ENCODE assay signal across 24 cellular contexts in genomic region chr1:114701931-114702330, GRCh38. TPM values are rescaled to one million over a fixed set of nuclear protein-coding genes. Genes with fewer than 3 reads are reported as not detected.
DNase-seq lines count a peak whose midpoint lies in the region; ATAC-seq, FAIRE-seq and TF ChIP-seq lines count a peak whose summit lies in the region.
"Had no signal": no experiment of that assay in that cellular context is flagged by ENCODE, and none has a peak within 500 bp of the region (broad histone marks: within the 10 kb centered on the region; RNA-seq: fewer than 3 reads in every experiment).

No MANE protein-coding gene starts in this region.

- no peaks in the 10 kb centered on the region for H4K20me1 ChIP-seq in BLaER1
- H4K20me1 ChIP-seq in KMS-11 (ENCODE audit: insufficient read depth), result no peaks in the 10 kb centered on the region
- H4K20me1 ChIP-seq in HepG2 (ENCODE audit: insufficient read depth, low read length), result no peaks in the 10 kb centered on the region

- no peaks in the 10 kb centered on the region; the same call in 1 of the 2 replicates for H3K79me2 ChIP-seq in KMS-11 (ENCODE audit: insufficient read depth, low read depth)
- no peaks in the 10 kb centered on the region for H3K79me2 ChIP-seq in HepG2 (ENCODE audit: insufficient read depth, low read length)

- TF ChIP-seq RAD21 in HepG2 (CRISPR knock-in tag; IDR thresholded peaks at IDR 0.05), result no peak

- H3K27ac ChIP-seq in BLaER1 (no peak overlapping the region), KMS-11 (peak overlapping the region; percentile 62), HepG2 (ENCODE audit: extremely low read length, insufficient read depth, low read length) (no peak overlapping the region), skeletal muscle tissue (ENCODE audit: low read depth, low read length) (peak overlapping the region; percentile 85)
- H3K27ac ChIP-seq: C4-2B, HL-60 had no signal

- POLR2A ChIA-PET in HepG2 (lab: Yijun Ruan, JAX), result no interaction called here

- H3K27me3 ChIP-seq in BLaER1 (no peaks in the 10 kb centered on the region), KMS-11 (ENCODE audit: insufficient read depth, low read depth) (no peaks in the 10 kb centered on the region), HepG2 (ENCODE audit: control insufficient read depth in 1 of 2, insufficient read depth in 2 of 2, low read length in 2 of 2) (no peaks in the 10 kb centered on the region), skeletal muscle tissue (ENCODE audit: control insufficient read depth in 3 of 3, insufficient read depth in 3 of 3, low read length in 3 of 3) (no peaks in the 10 kb centered on the region)

- no peak overlapping the region for H3K4me3 Mint-ChIP-seq in stimulated activated naive CD8-positive, alpha-beta T cell treated with anti-CD3 and anti-CD28 coated beads, Interleukin-15, amount 100 ng/mL, for 72 hours
- H3K4me3 Mint-ChIP-seq: CD4-positive, alpha-beta T cell; H9; IgD-negative memory B cell had no signal

- no TSS peak for BruUV-seq in HepG2 (replicated peaks; lab: Mats Ljungman, UMichigan)

- TF ChIP-seq POLR2A in HepG2 (IDR thresholded peaks at IDR 0.05; ENCODE audit: insufficient read depth in 1 of 2, low read depth in 2 of 2, low read length in 2 of 2), result no peak

- FAIRE-seq in HepG2 (lab: Jason Lieb, UNC), result no peak
- FAIRE-seq: D721Med, GM12892, GM18507, H1 had no signal

- intact Hi-C loops in HepG2 (cut with micrococcal nuclease; ENCODE audit: unreplicated experiment), result no loop called here

- H3K4me2 ChIP-seq in BLaER1 (peak overlapping the region; percentile 62; the same call in 1 of the 2 replicates), KMS-11 (peak overlapping the region; percentile 98), HepG2 (ENCODE audit: low read depth, low read length) (no peak overlapping the region)

- H3K4me1 ChIP-seq in BLaER1 (peaks cover 40% of the 10 kb centered on the region), KMS-11 (ENCODE audit: low read depth, poor library complexity, severe bottlenecking) (peaks cover 100% of the 10 kb centered on the region), HepG2 (ENCODE audit: insufficient read depth, low read length) (peaks cover 8% of the 10 kb centered on the region; the same call in 1 of the 2 replicates), skeletal muscle tissue (ENCODE audit: control insufficient read depth in 3 of 3, insufficient read depth in 3 of 3, low read length in 3 of 3) (peaks cover 16 to 22% (median 20%) of the 10 kb centered on the region in 3 donors)
- H3K4me1 ChIP-seq: BE2C, Caco-2 had no signal

- TF ChIP-seq CTCF in KMS-11 (conservative IDR thresholded peaks at IDR 0.05; ENCODE audit: low read depth, low read length) (no peak), HepG2 (CRISPR knock-in tag; IDR thresholded peaks at IDR 0.05) (no peak)

- H2AFZ ChIP-seq in KMS-11 (ENCODE audit: low read depth) (no peak overlapping the region), HepG2 (ENCODE audit: low read length) (no peak overlapping the region)

- in situ Hi-C loops in HepG2 (cut with HindIII; ENCODE audit: extremely low pct_ligation_motif_present, low pct_unique_long_range_greater_than_20kb), result no loop called here

- no peak overlapping the region for H3K27ac Mint-ChIP-seq in stimulated activated naive CD8-positive, alpha-beta T cell treated with anti-CD3 and anti-CD28 coated beads, Interleukin-15, amount 100 ng/mL, for 72 hours
- H3K27ac Mint-ChIP-seq: CD4-positive, alpha-beta T cell; H9; IgD-negative memory B cell had no signal

- H3K4me3 ChIP-seq in BLaER1, result no peak overlapping the region
- H3K4me3 ChIP-seq in KMS-11 (IDR thresholded peaks at IDR 0.05; ENCODE audit: insufficient read depth, low read depth, low read length), result no peak overlapping the region
- no peak overlapping the region for H3K4me3 ChIP-seq in HepG2 (replicated peaks in 1 of 3; ENCODE audit: insufficient read depth in 1 of 3, low read depth in 2 of 3, low read length in 3 of 3)
- peak overlapping the region in 2 of 3 donors; percentile 3 to 14 for H3K4me3 ChIP-seq in skeletal muscle tissue (ENCODE audit: low read length in 3 of 3)

- ATAC-seq in HepG2, result peak; percentile 58
- no peak for ATAC-seq in stimulated activated naive CD8-positive, alpha-beta T cell treated with anti-CD3 and anti-CD28 coated beads, Interleukin-15, amount 100 ng/mL, for 72 hours

- no peaks in the 10 kb centered on the region for H3K9me3 Mint-ChIP-seq in stimulated activated naive CD8-positive, alpha-beta T cell treated with anti-CD3 and anti-CD28 coated beads, Interleukin-15, amount 100 ng/mL, for 72 hours
- H3K9me3 Mint-ChIP-seq: CD4-positive, alpha-beta T cell; H9; IgD-negative memory B cell had no signal

- no peak overlapping the region for H3K9ac ChIP-seq in BLaER1
- H3K9ac ChIP-seq in KMS-11, result peak overlapping the region; percentile 14; the same call in 1 of the 2 replicates
- H3K9ac ChIP-seq in HepG2 (ENCODE audit: insufficient read depth, low read depth, low read length), result no peak overlapping the region
- peak overlapping the region; percentile 50 to 63 (median 58) for H3K9ac ChIP-seq in skeletal muscle tissue (ENCODE audit: low read depth in 1 of 3, low read length in 3 of 3)

- H3K9me3 ChIP-seq in BLaER1, result no peaks in the 10 kb centered on the region
- H3K9me3 ChIP-seq in HepG2 (ENCODE audit: low read length), result no peaks in the 10 kb centered on the region
- no peaks in the 10 kb centered on the region for H3K9me3 ChIP-seq in skeletal muscle tissue (ENCODE audit: control insufficient read depth in 3 of 3, low read length in 3 of 3)
- H3K9me3 ChIP-seq: BE2C, Caco-2 had no signal

- CTCF ChIA-PET in HepG2 (lab: Yijun Ruan, JAX; ENCODE audit: low intra/inter-chr PET ratio, low total read pairs), result no interaction called here

- no peak for DNase-seq in HepG2 (ENCODE audit: low spot score)
- DNase-seq in effector CD4-positive, alpha-beta T cell, result no peak
- no peak for DNase-seq in kidney glomerular epithelial cell (lab: John Stamatoyannopoulos, UW)
- DNase-seq in stimulated activated naive CD8-positive, alpha-beta T cell treated with anti-CD3 and anti-CD28 coated beads, Interleukin-15, amount 100 ng/mL, for 72 hours, result no peak
- DNase-seq: ACHN; BE2C; Caco-2; CD4-positive, alpha-beta T cell; GDM1; H9; KBM-7 had no signal

- H3K27me3 Mint-ChIP-seq in stimulated activated naive CD8-positive, alpha-beta T cell treated with anti-CD3 and anti-CD28 coated beads, Interleukin-15, amount 100 ng/mL, for 72 hours, result no peaks in the 10 kb centered on the region
- H3K27me3 Mint-ChIP-seq: CD4-positive, alpha-beta T cell; IgD-negative memory B cell had no signal

- 3% methylated on average over 2 of the region's 2 CpGs for WGBS in HepG2 (ENCODE audit: low lambda C conversion rate)

- no peaks in the 10 kb centered on the region for H3K4me1 Mint-ChIP-seq in stimulated activated naive CD8-positive, alpha-beta T cell treated with anti-CD3 and anti-CD28 coated beads, Interleukin-15, amount 100 ng/mL, for 72 hours
- H3K4me1 Mint-ChIP-seq: H9, IgD-negative memory B cell had no signal

- TF ChIP-seq EP300 in HepG2 (IDR thresholded peaks at IDR 0.05; ENCODE audit: low read depth in 2 of 2, low read length in 2 of 2), result no peak
- TF ChIP-seq EP300 in HepG2 (CRISPR knock-in tag; IDR thresholded peaks at IDR 0.05; ENCODE audit: borderline replicate concordance), result no peak

- peaks cover 19% of the 10 kb centered on the region for H3K36me3 ChIP-seq in BLaER1
- no peaks in the 10 kb centered on the region for H3K36me3 ChIP-seq in KMS-11 (ENCODE audit: insufficient read depth)
- peaks cover 2 to 6% of the 10 kb centered on the region in 2 experiments; a peak in 2 of 5 replicates for H3K36me3 ChIP-seq in HepG2 (replicated peaks in 1 of 2; ENCODE audit: control insufficient read depth in 1 of 2, insufficient read depth in 2 of 2, low read length in 2 of 2)
- H3K36me3 ChIP-seq in skeletal muscle tissue (ENCODE audit: control insufficient read depth in 3 of 3, insufficient read depth in 3 of 3, low read length in 3 of 3), result peaks cover 3 to 8% (median 4%) of the 10 kb centered on the region in 3 donors

RNA-seq across cellular contexts. Expression of gene AMPD1, which starts 6.6 kb away (rescaled TPM):
- total RNA-seq in HepG2 (2016; rRNA removed; fragmentation: Illumina TruSeq; extraction: Trizol), result not detected in 2 replicates
- total RNA-seq in HepG2 (2016; cell fraction: cytosol; rRNA removed; fragmentation: Illumina TruSeq; extraction: Trizol; ENCODE audit: low read depth), result not detected in 2 replicates
- total RNA-seq in HepG2 (2016; cell fraction: insoluble cytoplasmic fraction; rRNA removed; fragmentation: Illumina TruSeq; extraction: Trizol), result not detected in 2 replicates
- not detected in 2 replicates for total RNA-seq in HepG2 (2016; cell fraction: membrane; rRNA removed; fragmentation: Illumina TruSeq; extraction: Trizol)
- total RNA-seq in HepG2 (2016; cell fraction: nucleus; rRNA removed; fragmentation: Illumina TruSeq; extraction: Trizol), result not detected in 2 replicates
- not detected in 2 replicates for polyA plus RNA-seq in HepG2 (2011; rRNA removed)
- not detected in 2 replicates for polyA plus RNA-seq in HepG2 (2011; cell fraction: cytosol; rRNA removed)
- not detected in 2 replicates for polyA plus RNA-seq in HepG2 (2011; cell fraction: nucleus; rRNA removed)
- polyA plus RNA-seq in HepG2 (2012), result not detected in 2 replicates
- not detected in 2 replicates for polyA plus RNA-seq in HepG2 (2016; cell fraction: cytosol; fragmentation: Illumina TruSeq; extraction: Trizol; ENCODE audit: low read depth)
- polyA plus RNA-seq in HepG2 (2016; cell fraction: insoluble cytoplasmic fraction; fragmentation: Illumina TruSeq; extraction: Trizol; ENCODE audit: low read depth), result not detected in 2 replicates
- not detected in 2 replicates for polyA plus RNA-seq in HepG2 (2016; cell fraction: membrane; fragmentation: Illumina TruSeq; extraction: Trizol; ENCODE audit: low read depth)
- not detected in 2 replicates for polyA plus RNA-seq in HepG2 (2016; cell fraction: nucleus; fragmentation: Illumina TruSeq; extraction: Trizol; ENCODE audit: insufficient read depth, low read depth)
- polyA minus RNA-seq in HepG2 (2011; rRNA and poly(A)+ RNA removed; ENCODE audit: low replicate concordance), result 0.33 TPM in 1 of 2 replicates, not detected in the other
- polyA minus RNA-seq in HepG2 (2011; cell fraction: cytosol; rRNA and poly(A)+ RNA removed), result not detected in 2 replicates
- polyA minus RNA-seq in HepG2 (2011; cell fraction: nucleus; rRNA and poly(A)+ RNA removed), result not detected in 2 replicates
- 40.7 TPM for total RNA-seq in skeletal muscle tissue
- total RNA-seq: A172; Caco-2; CD4-positive, alpha-beta T cell; Daoy; H1; H9; HT1080 had no signal
- polyA plus RNA-seq: H1 had no signal

RNA-seq across cellular contexts. Expression of gene NRAS, which starts 14.6 kb away (rescaled TPM):
- total RNA-seq in HepG2 (2016; rRNA removed; fragmentation: Illumina TruSeq; extraction: Trizol) (58.8 and 96.2 TPM in 2 replicates), skeletal muscle tissue (31.8 TPM)
- 8.6 and 9.7 TPM in 2 replicates for total RNA-seq in HepG2 (2016; cell fraction: cytosol; rRNA removed; fragmentation: Illumina TruSeq; extraction: Trizol; ENCODE audit: low read depth)
- total RNA-seq in HepG2 (2016; cell fraction: insoluble cytoplasmic fraction; rRNA removed; fragmentation: Illumina TruSeq; extraction: Trizol), result 58.1 and 100 TPM in 2 replicates
- 44.9 and 45.2 TPM in 2 replicates for total RNA-seq in HepG2 (2016; cell fraction: membrane; rRNA removed; fragmentation: Illumina TruSeq; extraction: Trizol)
- 26.3 and 29.5 TPM in 2 replicates for total RNA-seq in HepG2 (2016; cell fraction: nucleus; rRNA removed; fragmentation: Illumina TruSeq; extraction: Trizol)
- polyA plus RNA-seq in HepG2 (2011; rRNA removed), result 26.9 and 38.6 TPM in 2 replicates
- 16.4 and 26.5 TPM in 2 replicates for polyA plus RNA-seq in HepG2 (2011; cell fraction: cytosol; rRNA removed)
- polyA plus RNA-seq in HepG2 (2011; cell fraction: nucleus; rRNA removed), result 5.8 and 7.9 TPM in 2 replicates
- polyA plus RNA-seq in HepG2 (2012), result 27.6 and 33.3 TPM in 2 replicates
- polyA plus RNA-seq in HepG2 (2016; cell fraction: cytosol; fragmentation: Illumina TruSeq; extraction: Trizol; ENCODE audit: low read depth), result 7.5 and 9.2 TPM in 2 replicates
- polyA plus RNA-seq in HepG2 (2016; cell fraction: insoluble cytoplasmic fraction; fragmentation: Illumina TruSeq; extraction: Trizol; ENCODE audit: low read depth), result 91.0 and 103 TPM in 2 replicates
- 30.3 and 31.9 TPM in 2 replicates for polyA plus RNA-seq in HepG2 (2016; cell fraction: membrane; fragmentation: Illumina TruSeq; extraction: Trizol; ENCODE audit: low read depth)
- polyA plus RNA-seq in HepG2 (2016; cell fraction: nucleus; fragmentation: Illumina TruSeq; extraction: Trizol; ENCODE audit: insufficient read depth, low read depth), result 33.7 and 34.2 TPM in 2 replicates
- polyA minus RNA-seq in HepG2 (2011; rRNA and poly(A)+ RNA removed; ENCODE audit: low replicate concordance), result 19.6 and 37.8 TPM in 2 replicates
- 37.4 and 37.5 TPM in 2 replicates for polyA minus RNA-seq in HepG2 (2011; cell fraction: cytosol; rRNA and poly(A)+ RNA removed)
- polyA minus RNA-seq in HepG2 (2011; cell fraction: nucleus; rRNA and poly(A)+ RNA removed), result 24.2 and 29.1 TPM in 2 replicates

RNA-seq across cellular contexts. Expression of gene DENND2C, which starts 32.1 kb away (rescaled TPM):
- 0.25 and 0.33 TPM in 2 replicates for total RNA-seq in HepG2 (2016; rRNA removed; fragmentation: Illumina TruSeq; extraction: Trizol)
- total RNA-seq in HepG2 (2016; cell fraction: cytosol; rRNA removed; fragmentation: Illumina TruSeq; extraction: Trizol; ENCODE audit: low read depth), result 0.09 TPM in 1 of 2 replicates, not detected in the other
- 0.26 and 0.28 TPM in 2 replicates for total RNA-seq in HepG2 (2016; cell fraction: insoluble cytoplasmic fraction; rRNA removed; fragmentation: Illumina TruSeq; extraction: Trizol)
- 0.14 and 0.19 TPM in 2 replicates for total RNA-seq in HepG2 (2016; cell fraction: membrane; rRNA removed; fragmentation: Illumina TruSeq; extraction: Trizol)
- total RNA-seq in HepG2 (2016; cell fraction: nucleus; rRNA removed; fragmentation: Illumina TruSeq; extraction: Trizol), result 0.13 and 0.34 TPM in 2 replicates
- polyA plus RNA-seq in HepG2 (2011; rRNA removed), result 0.07 and 0.08 TPM in 2 replicates
- polyA plus RNA-seq in HepG2 (2011; cell fraction: cytosol; rRNA removed), result 0.08 TPM in 2 replicates
- polyA plus RNA-seq in HepG2 (2011; cell fraction: nucleus; rRNA removed), result 0.10 and 0.13 TPM in 2 replicates
- 0.11 and 0.32 TPM in 2 replicates for polyA plus RNA-seq in HepG2 (2012)
- not detected in 2 replicates for polyA plus RNA-seq in HepG2 (2016; cell fraction: cytosol; fragmentation: Illumina TruSeq; extraction: Trizol; ENCODE audit: low read depth)
- polyA plus RNA-seq in HepG2 (2016; cell fraction: insoluble cytoplasmic fraction; fragmentation: Illumina TruSeq; extraction: Trizol; ENCODE audit: low read depth), result 0.10 and 0.14 TPM in 2 replicates
- polyA plus RNA-seq in HepG2 (2016; cell fraction: membrane; fragmentation: Illumina TruSeq; extraction: Trizol; ENCODE audit: low read depth), result 0.09 and 0.16 TPM in 2 replicates
- polyA plus RNA-seq in HepG2 (2016; cell fraction: nucleus; fragmentation: Illumina TruSeq; extraction: Trizol; ENCODE audit: insufficient read depth, low read depth), result 0.22 and 0.60 TPM in 2 replicates
- 0.20 and 3.4 TPM in 2 replicates for polyA minus RNA-seq in HepG2 (2011; rRNA and poly(A)+ RNA removed; ENCODE audit: low replicate concordance)
- polyA minus RNA-seq in HepG2 (2011; cell fraction: cytosol; rRNA and poly(A)+ RNA removed), result 0.20 TPM in 1 of 2 replicates, not detected in the other
- polyA minus RNA-seq in HepG2 (2011; cell fraction: nucleus; rRNA and poly(A)+ RNA removed), result 0.12 and 0.26 TPM in 2 replicates
- total RNA-seq in skeletal muscle tissue, result 7.8 TPM

RNA-seq across cellular contexts. Expression of gene CSDE1, which starts 55.9 kb away (rescaled TPM):
- total RNA-seq in HepG2 (2016; rRNA removed; fragmentation: Illumina TruSeq; extraction: Trizol) (313 and 582 TPM in 2 replicates), skeletal muscle tissue (657 TPM)
- 97.9 and 113 TPM in 2 replicates for total RNA-seq in HepG2 (2016; cell fraction: cytosol; rRNA removed; fragmentation: Illumina TruSeq; extraction: Trizol; ENCODE audit: low read depth)
- 314 and 565 TPM in 2 replicates for total RNA-seq in HepG2 (2016; cell fraction: insoluble cytoplasmic fraction; rRNA removed; fragmentation: Illumina TruSeq; extraction: Trizol)
- total RNA-seq in HepG2 (2016; cell fraction: membrane; rRNA removed; fragmentation: Illumina TruSeq; extraction: Trizol), result 270 and 306 TPM in 2 replicates
- 236 and 265 TPM in 2 replicates for total RNA-seq in HepG2 (2016; cell fraction: nucleus; rRNA removed; fragmentation: Illumina TruSeq; extraction: Trizol)
- polyA plus RNA-seq in HepG2 (2011; rRNA removed), result 115 and 150 TPM in 2 replicates
- 130 and 182 TPM in 2 replicates for polyA plus RNA-seq in HepG2 (2011; cell fraction: cytosol; rRNA removed)
- 88.2 and 91.1 TPM in 2 replicates for polyA plus RNA-seq in HepG2 (2011; cell fraction: nucleus; rRNA removed)
- 455 and 466 TPM in 2 replicates for polyA plus RNA-seq in HepG2 (2012)
- polyA plus RNA-seq in HepG2 (2016; cell fraction: cytosol; fragmentation: Illumina TruSeq; extraction: Trizol; ENCODE audit: low read depth), result 72.4 and 73.9 TPM in 2 replicates
- 382 and 405 TPM in 2 replicates for polyA plus RNA-seq in HepG2 (2016; cell fraction: insoluble cytoplasmic fraction; fragmentation: Illumina TruSeq; extraction: Trizol; ENCODE audit: low read depth)
- polyA plus RNA-seq in HepG2 (2016; cell fraction: membrane; fragmentation: Illumina TruSeq; extraction: Trizol; ENCODE audit: low read depth), result 148 and 175 TPM in 2 replicates
- 211 and 222 TPM in 2 replicates for polyA plus RNA-seq in HepG2 (2016; cell fraction: nucleus; fragmentation: Illumina TruSeq; extraction: Trizol; ENCODE audit: insufficient read depth, low read depth)
- polyA minus RNA-seq in HepG2 (2011; rRNA and poly(A)+ RNA removed; ENCODE audit: low replicate concordance), result 174 and 286 TPM in 2 replicates
- 263 and 264 TPM in 2 replicates for polyA minus RNA-seq in HepG2 (2011; cell fraction: cytosol; rRNA and poly(A)+ RNA removed)
- 272 and 276 TPM in 2 replicates for polyA minus RNA-seq in HepG2 (2011; cell fraction: nucleus; rRNA and poly(A)+ RNA removed)

Comparison
In these comparisons a context has a peak if more than half of its experiments do, and no peak if none do; other contexts are left out.
1. H3K27ac ChIP-seq: peak in KMS-11 (single experiment) and skeletal muscle tissue (single experiment); none in BLaER1 (single experiment) and HepG2 (single experiment).
2. H3K4me3 ChIP-seq: peak in skeletal muscle tissue (2 of 3); none in BLaER1 (single experiment), KMS-11 (single experiment) and HepG2 (0 of 3).
3. H3K9ac ChIP-seq: peak in KMS-11 (single experiment) and skeletal muscle tissue (3 of 3); none in BLaER1 (single experiment) and HepG2 (single experiment).
4. RNA of gene AMPD1, which starts 6.6 kb away (total RNA-seq): 40.7 TPM in skeletal muscle tissue (single experiment); not detected in HepG2; every median in the first group is over 10 times any median in the second.